ENCODE assay signal across 18 cellular contexts in genomic region chr20:16975682-16976081, GRCh38.
DNase-seq lines count a peak whose midpoint lies in the region; ATAC-seq, FAIRE-seq and TF ChIP-seq lines count a peak whose summit lies in the region.
"Had no signal": no experiment of that assay in that cellular context is flagged by ENCODE, and none has a peak within 500 bp of the region (broad histone marks: within the 10 kb centered on the region; RNA-seq: fewer than 3 reads in every experiment).

No MANE protein-coding gene starts in this region.

- CTCF ChIA-PET in H1 (lab: Charles Lee; ENCODE audit: partially characterized antibody), result interaction anchor here (0.7 to 1.8 kb wide), 2 partner anchors 19 to 71 kb away, joined by 5 to 6 read pairs; no protein-coding TSS in a partner anchor

- FAIRE-seq in H1 (lab: Jason Lieb, UNC), result no peak
- FAIRE-seq: GM19239 had no signal

- H3K79me2 ChIP-seq in H1 (ENCODE audit: control insufficient read depth in 1 of 2, insufficient read depth in 2 of 2, low read length in 2 of 2), result no peaks in the 10 kb centered on the region

- H2AFZ ChIP-seq in H1 (ENCODE audit: low read length) (no peak overlapping the region), neuronal stem cell (ENCODE audit: low read length) (no peak overlapping the region)

- no peak overlapping the region for H3K14ac ChIP-seq in H1 (ENCODE audit: insufficient read length)
- no peak overlapping the region for H3K14ac ChIP-seq in neuronal stem cell (ENCODE audit: low read length)

- H3K27ac ChIP-seq in right cardiac atrium (ENCODE audit: low read length) (no peak overlapping the region), H1 (ENCODE audit: low read depth, low read length) (no peak overlapping the region), neuronal stem cell (replicated peaks; ENCODE audit: low read length) (no peak overlapping the region)
- H3K27ac ChIP-seq: BLaER1, HL-60 had no signal

- 88% methylated on average over 12 of the region's 12 CpGs for WGBS in right cardiac atrium
- 91% methylated on average over 12 of the region's 12 CpGs; no CpG with 5 or more reads in 1 of the 2 experiments for WGBS in H1 (ENCODE audit: extremely low coverage in 1 of 2, insufficient coverage in 1 of 2, insufficient read length in 1 of 2, insufficient replicate concordance in 2 of 2, low coverage in 1 of 2, low lambda C conversion rate in 2 of 2, missing lambda C conversion rate in 1 of 2), 2 experiments
- WGBS in neuronal stem cell (ENCODE audit: extremely low coverage in 2 of 2, insufficient read length in 2 of 2, insufficient replicate concordance in 1 of 2), 2 donors, result no CpG with 5 or more reads among the region's 12 CpGs

- H2BK5ac ChIP-seq in H1 (ENCODE audit: low read depth, low read length) (peak overlapping the region; percentile 7; the same call in 1 of the 2 replicates), neuronal stem cell (ENCODE audit: low read length) (no peak overlapping the region)

- no peak overlapping the region for H3K4me3 ChIP-seq in right cardiac atrium (ENCODE audit: low read length)
- no peak overlapping the region for H3K4me3 ChIP-seq in H1 (ENCODE audit: extremely low read depth in 1 of 4, insufficient read depth in 2 of 4, low read depth in 3 of 4, low read length in 4 of 4)
- H3K4me3 ChIP-seq in neuronal stem cell (ENCODE audit: low read length in 2 of 2), result peak overlapping the region in 1 of 2 donors; percentile 25
- H3K4me3 ChIP-seq: BLaER1 had no signal

- TF ChIP-seq EP300 in H1 (IDR thresholded peaks at IDR 0.05; ENCODE audit: borderline replicate concordance in 1 of 2, low read depth in 2 of 2, low read length in 2 of 2), result no peak

- H4K5ac ChIP-seq in H1 (ENCODE audit: insufficient read length, low read depth, low read length), result no peak overlapping the region

- H4K8ac ChIP-seq in H1 (ENCODE audit: extremely low read depth, insufficient read depth, low read length) (no peak overlapping the region; the same call in 1 of the 2 replicates), neuronal stem cell (ENCODE audit: low read depth, low read length) (peak overlapping the region; percentile 88)

- no peak overlapping the region for H2BK12ac ChIP-seq in H1 (ENCODE audit: low read depth, low read length)
- peak overlapping the region; percentile 23 for H2BK12ac ChIP-seq in neuronal stem cell (ENCODE audit: low read length)

- H3K36me3 ChIP-seq in H1 (ENCODE audit: control insufficient read depth in 2 of 4, insufficient read depth in 4 of 4, low read length in 3 of 4) (no peaks in the 10 kb centered on the region), neuronal stem cell (replicated peaks in 1 of 2; ENCODE audit: control insufficient read depth in 2 of 2, insufficient read depth in 2 of 2, low read length in 2 of 2) (no peaks in the 10 kb centered on the region)
- H3K36me3 ChIP-seq: BLaER1 had no signal

- no peak overlapping the region for H2BK15ac ChIP-seq in H1 (ENCODE audit: low read length)
- H2BK15ac ChIP-seq in neuronal stem cell (ENCODE audit: low read length), result peak overlapping the region; percentile 44

- H4K91ac ChIP-seq in H1 (replicated peaks; ENCODE audit: insufficient read length, low read length) (no peak overlapping the region), neuronal stem cell (ENCODE audit: low read depth, low read length, poor library complexity) (no peak overlapping the region)

- no peaks in the 10 kb centered on the region for H3K79me1 ChIP-seq in H1 (ENCODE audit: low read depth, low read length)
- H3K79me1 ChIP-seq in neuronal stem cell (ENCODE audit: low read depth, low read length), result no peaks in the 10 kb centered on the region

- no peak overlapping the region for H3K56ac ChIP-seq in H1 (replicated peaks; ENCODE audit: insufficient read length, low read depth, low read length)

- H3K4me2 ChIP-seq in H1 (ENCODE audit: insufficient read depth in 1 of 2, low read depth in 2 of 2, low read length in 2 of 2) (no peak overlapping the region), neuronal stem cell (ENCODE audit: insufficient read depth, low read length, poor library complexity, severe bottlenecking) (no peak overlapping the region)
- H3K4me2 ChIP-seq: BLaER1 had no signal

- H3K9me3 ChIP-seq in right cardiac atrium (ENCODE audit: control insufficient read depth, low read length) (no peaks in the 10 kb centered on the region), H1 (ENCODE audit: insufficient read depth in 2 of 2, low read depth in 1 of 2, low read length in 1 of 2) (peaks cover 2 to 6% of the 10 kb centered on the region in 2 experiments; a peak in 2 of 4 replicates), neuronal stem cell (replicated peaks in 1 of 2; ENCODE audit: control insufficient read depth in 2 of 2, insufficient read depth in 1 of 2, low read depth in 1 of 2, low read length in 2 of 2) (no peaks in the 10 kb centered on the region)
- H3K9me3 ChIP-seq: BLaER1, Caco-2 had no signal

- TF ChIP-seq CTCF in H1 (IDR thresholded peaks at IDR 0.05; ENCODE audit: control extremely low read depth in 1 of 3, insufficient read depth in 1 of 3, low read depth in 1 of 3, low read length in 3 of 3), result no peak

- no peak for ATAC-seq in right cardiac atrium
- no peak for ATAC-seq in left cardiac atrium
- ATAC-seq in HG03442 (IDR thresholded peaks at IDR 0.05; ENCODE audit: unreplicated experiment), result no peak

- intact Hi-C loops in right cardiac atrium (cut with DNase I) (no loop called here), left cardiac atrium (cut with DNase I) (no loop called here)

- no peak overlapping the region for H2AK5ac ChIP-seq in H1 (ENCODE audit: low read depth, low read length)
- no peak overlapping the region for H2AK5ac ChIP-seq in neuronal stem cell (ENCODE audit: low read depth, low read length)

- no peak overlapping the region for H3K18ac ChIP-seq in H1 (ENCODE audit: extremely low read depth, low read length)
- H3K18ac ChIP-seq in neuronal stem cell (ENCODE audit: low read length), result peak overlapping the region; percentile 84

- POLR2A ChIA-PET in H1 (lab: Charles Lee; ENCODE audit: partially characterized antibody), result interaction anchor here (1.0 kb wide), 1 partner anchor 159 kb away, joined by 3 read pairs; no protein-coding TSS in a partner anchor

- no peak overlapping the region for H2BK120ac ChIP-seq in H1 (replicated peaks; ENCODE audit: low read depth, low read length)
- H2BK120ac ChIP-seq in neuronal stem cell (ENCODE audit: low read depth, low read length), result no peak overlapping the region

- H3K4ac ChIP-seq in H1 (replicated peaks; ENCODE audit: insufficient read length, low read depth, low read length), result no peak overlapping the region
- H3K4ac ChIP-seq in neuronal stem cell (ENCODE audit: low read length), result no peak overlapping the region

- TF ChIP-seq POLR2A in H1 (IDR thresholded peaks at IDR 0.05; ENCODE audit: control extremely low read depth in 1 of 2, low read depth in 2 of 2, low read length in 2 of 2), result no peak

- H3K9ac ChIP-seq in H1 (replicated peaks in 1 of 4; ENCODE audit: extremely low read depth in 1 of 4, low read depth in 3 of 4, low read length in 3 of 4), result no peak overlapping the region
- H3K9ac ChIP-seq in neuronal stem cell (ENCODE audit: low read depth, low read length, poor library complexity), result no peak overlapping the region
- H3K9ac ChIP-seq: BLaER1 had no signal

- H3K27me3 ChIP-seq in right cardiac atrium (ENCODE audit: control insufficient read depth, insufficient read depth) (no peaks in the 10 kb centered on the region), H1 (replicated peaks in 1 of 4; ENCODE audit: control insufficient read depth in 3 of 4, extremely low read depth in 1 of 4, insufficient read depth in 3 of 4, low read length in 3 of 4) (no peaks in the 10 kb centered on the region), neuronal stem cell (ENCODE audit: control insufficient read depth in 3 of 3, insufficient read depth in 3 of 3, low read depth in 1 of 3, low read length in 3 of 3) (no peaks in the 10 kb centered on the region)
- H3K27me3 ChIP-seq: BLaER1 had no signal

- H2BK20ac ChIP-seq in H1 (ENCODE audit: low read length), result no peak overlapping the region

- H3K23me2 ChIP-seq in H1 (ENCODE audit: low read depth, low read length), result no peaks in the 10 kb centered on the region

- no peak for TF ChIP-seq RAD21 in H1 (IDR thresholded peaks at IDR 0.05 in 1 of 2, conservative IDR thresholded peaks at IDR 0.05 in 1 of 2; ENCODE audit: low read depth in 2 of 2, low read length in 2 of 2)

- no peaks in the 10 kb centered on the region for H4K20me1 ChIP-seq in H1 (replicated peaks in 1 of 2; ENCODE audit: control insufficient read depth in 1 of 2, insufficient read depth in 2 of 2, low read length in 2 of 2)
- H4K20me1 ChIP-seq: BLaER1 had no signal

- DNase-seq in right cardiac atrium (peak in 2 of 3 donors; percentile 29 to 34), left cardiac atrium (no peak), H1 (ENCODE audit: low read depth in 1 of 2, low spot score in 2 of 2) (no peak), neuronal stem cell (ENCODE audit: low spot score) (no peak), NCI-H2029 treated with DMSO at 0.1 percent for 48 hours (lab: John Stamatoyannopoulos, UW) (no peak), islet precursor cell (no peak)
- DNase-seq: 8988T; AML-193; Caco-2; CD8-positive, alpha-beta memory T cell; DND-41; GF-D8; HCEC 1CT; HFFc6 had no signal

- no peak overlapping the region for H3K23ac ChIP-seq in H1 (ENCODE audit: insufficient read length)
- H3K23ac ChIP-seq in neuronal stem cell (ENCODE audit: low read depth, low read length, poor library complexity), result peak overlapping the region; percentile 69

- H3K4me1 ChIP-seq in right cardiac atrium (ENCODE audit: control insufficient read depth, insufficient read depth, low read length) (no peaks in the 10 kb centered on the region), H1 (replicated peaks in 1 of 4; ENCODE audit: control insufficient read depth in 3 of 4, insufficient read depth in 4 of 4, low read length in 3 of 4) (no peaks in the 10 kb centered on the region), neuronal stem cell (ENCODE audit: control insufficient read depth in 2 of 2, insufficient read depth in 1 of 2, low read depth in 1 of 2, low read length in 2 of 2) (no peaks in the 10 kb centered on the region)
- H3K4me1 ChIP-seq: BLaER1, Caco-2 had no signal

TF ChIP-seq in H1, 55 proteins besides CTCF, POLR2A, EP300 and RAD21 (continues in another document):
- TF ChIP-seq SP4 (IDR thresholded peaks at IDR 0.05; ENCODE audit: low read length), result no peak
- no peak for TF ChIP-seq USF2 (IDR thresholded peaks at IDR 0.05; ENCODE audit: low read length)
- TF ChIP-seq EGR1 (IDR thresholded peaks at IDR 0.05; ENCODE audit: borderline replicate concordance, low read depth, low read length), result no peak
- no peak for TF ChIP-seq NRF1 (IDR thresholded peaks at IDR 0.05; ENCODE audit: low read depth, low read length)
- TF ChIP-seq KDM4A (IDR thresholded peaks at IDR 0.05; ENCODE audit: low read depth, low read length, severe bottlenecking), result no peak
- no peak for TF ChIP-seq FOSL1 (IDR thresholded peaks at IDR 0.05; ENCODE audit: insufficient read depth, low read depth, low read length)

Comparison
In these comparisons a context has a peak if more than half of its experiments do, and no peak if none do; other contexts are left out.
1. DNase-seq: peak in right cardiac atrium (2 of 3); none in left cardiac atrium (single experiment), H1 (0 of 2), neuronal stem cell (single experiment), NCI-H2029 treated with DMSO at 0.1 percent for 48 hours (single experiment) and islet precursor cell (single experiment).